Comparison of ENCODE assay signal across 7 cellular contexts in the genomic region with DNA sequence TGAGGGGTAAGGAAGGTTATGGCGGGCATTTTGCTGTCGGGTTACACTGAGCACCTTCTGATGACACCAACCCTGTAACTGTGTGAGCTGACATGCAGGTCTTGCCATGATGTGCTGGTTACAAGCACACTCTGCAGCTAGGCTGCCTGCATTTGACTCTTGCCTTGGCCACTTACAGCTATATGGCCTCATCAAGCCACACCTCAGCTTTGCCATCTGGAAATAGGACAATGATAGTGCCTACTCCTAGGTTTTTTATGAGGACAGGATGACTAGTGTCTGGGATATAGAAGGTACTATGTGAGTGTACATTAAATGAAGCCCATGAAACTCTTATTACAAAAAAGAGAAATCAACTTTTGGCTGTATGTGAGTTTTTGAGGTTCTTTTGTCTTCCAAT. TPM values are rescaled to one million over a fixed set of nuclear protein-coding genes. Genes with fewer than 3 reads are reported as not detected.
"Had no signal": no experiment of that assay in that cellular context is flagged by ENCODE, and none has a peak within 500 bp of the region (broad histone marks: within the 10 kb centered on the region; RNA-seq: fewer than 3 reads in every experiment).

No MANE protein-coding gene starts in this region.

- H2AFZ ChIP-seq: GM23248 had no signal

- H3K9ac ChIP-seq: GM23248 had no signal

- H3K27ac ChIP-seq: GM23248 had no signal

- ATAC-seq: K562 had no signal

- DNase-seq: GM23248, GOT3, H7, HCEC 1CT, IMR-90 had no signal

- H3K4me3 ChIP-seq: GM23248, K562 had no signal

RNA-seq across cellular contexts. Expression of a gene that starts 58.0 kb away (rescaled TPM):
- total RNA-seq: HT-29 had no signal
